In the genomic region with DNA sequence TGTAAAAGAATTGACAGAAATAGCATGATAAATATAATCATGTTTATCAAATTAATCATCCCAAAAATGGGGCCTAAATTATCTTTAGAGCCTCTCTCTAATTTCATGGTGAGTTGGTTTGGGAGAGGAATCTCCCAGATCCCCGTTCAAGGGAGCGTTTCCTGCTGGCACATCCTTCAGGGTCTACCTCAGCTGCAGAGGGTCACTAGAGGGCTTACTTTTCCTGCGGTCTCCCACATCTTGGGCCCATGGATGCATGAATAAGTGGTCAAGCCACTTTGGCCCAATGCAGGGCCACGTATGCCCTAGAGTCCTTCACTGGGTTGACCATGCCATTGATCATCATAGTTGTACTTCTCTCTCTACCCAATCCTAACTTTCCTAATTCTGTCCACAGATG, we compare ENCODE assay signal across 17 cellular contexts.
DNase-seq lines count a peak whose midpoint lies in the region; ATAC-seq and TF ChIP-seq lines count a peak whose summit lies in the region.
"Had no signal": no experiment of that assay in that cellular context is flagged by ENCODE, and none has a peak within 500 bp of the region (broad histone marks: within the 10 kb centered on the region; RNA-seq: fewer than 3 reads in every experiment).

No MANE protein-coding gene starts in this region.

- peaks cover 23% of the 10 kb centered on the region; the same call in 2 of the 3 replicates for H3K9me3 Mint-ChIP-seq in GM23338
- H3K9me3 Mint-ChIP-seq in endodermal cell = peaks cover 9% of the 10 kb centered on the region

- H4K20me1 ChIP-seq in GM23338 (replicated peaks; ENCODE audit: insufficient read depth) = no peaks in the 10 kb centered on the region

- H3K27ac ChIP-seq in C4-2B = peak overlapping the region; percentile 37
- H3K27ac ChIP-seq in GM23338 (ENCODE audit: low read depth) = no peak overlapping the region
- H3K27ac ChIP-seq in endodermal cell (ENCODE audit: low read depth, low read length) = no peak overlapping the region

- no peak overlapping the region for H3K27ac Mint-ChIP-seq in GM23338
- H3K27ac Mint-ChIP-seq in endodermal cell = no peak overlapping the region

- DNase-seq in GM23338 (ENCODE audit: low spot score) (peak; percentile 18), endodermal cell (peak; percentile 54), left lobe of liver (ENCODE audit: low spot score) (no peak), dedifferentiated amniotic fluid mesenchymal stem cell (ENCODE audit: extremely low spot score) (no peak), iPS-NIHi11 (ENCODE audit: low spot score) (no peak)
- DNase-seq in activated CD4-positive, alpha-beta T cell treated with anti-CD3 and anti-CD28 coated beads, Interleukin-2, amount 50 U/mL, for 1 hour = no peak
- DNase-seq: Caco-2; CD4-positive, alpha-beta memory T cell; DMS153; KBM-7; NCI-H1092; NCI-H1436; NCI-H187 treated with DMSO at 0.1 percent for 48 hours; NCI-H2107; NCI-H69; Right ventricle myocardium superior had no signal

- H3K27me3 Mint-ChIP-seq in GM23338 (ENCODE audit: insufficient read depth, low read depth, poor library complexity) (peaks cover 19% of the 10 kb centered on the region), endodermal cell (ENCODE audit: insufficient read depth) (no peaks in the 10 kb centered on the region)

- H3K4me1 ChIP-seq in GM23338 (ENCODE audit: insufficient read depth) = no peaks in the 10 kb centered on the region
- H3K4me1 ChIP-seq in endodermal cell (ENCODE audit: control insufficient read depth, insufficient read depth, low read length) = no peaks in the 10 kb centered on the region
- H3K4me1 ChIP-seq: Caco-2 had no signal

- no peaks in the 10 kb centered on the region for H3K27me3 ChIP-seq in GM23338 (ENCODE audit: insufficient read depth)
- H3K27me3 ChIP-seq in endodermal cell (ENCODE audit: control insufficient read depth, insufficient read depth, low read length, poor library complexity, severe bottlenecking) = no peaks in the 10 kb centered on the region

- no peak overlapping the region for H2AFZ ChIP-seq in GM23338

- TF ChIP-seq CTCF in C4-2B (conservative IDR thresholded peaks at IDR 0.05) = no peak
- peak in 1 of 2 experiments; percentile 21; a peak in 1 of 4 replicates for TF ChIP-seq CTCF in GM23338 (conservative IDR thresholded peaks at IDR 0.05; ENCODE audit: low read depth in 2 of 2)
- no peak for TF ChIP-seq CTCF in endodermal cell (conservative IDR thresholded peaks at IDR 0.05)

- no peaks in the 10 kb centered on the region for H3K9me2 ChIP-seq in GM23338 (ENCODE audit: insufficient read depth)

- H3K4me3 ChIP-seq in GM23338 (no peak overlapping the region), endodermal cell (ENCODE audit: low read length) (no peak overlapping the region)

- H3F3A ChIP-seq in GM23338 (replicated peaks; ENCODE audit: low read depth) = no peaks in the 10 kb centered on the region

- no peaks in the 10 kb centered on the region for H3K79me2 ChIP-seq in GM23338 (replicated peaks; ENCODE audit: insufficient read depth)

- H3K9ac ChIP-seq in endodermal cell (ENCODE audit: extremely low read depth, low read length, poor library complexity, severe bottlenecking) = no peak overlapping the region

- H3K36me3 ChIP-seq in GM23338 (ENCODE audit: insufficient read depth) (no peaks in the 10 kb centered on the region), endodermal cell (ENCODE audit: control insufficient read depth, insufficient read depth, low read length) (no peaks in the 10 kb centered on the region)

- H3K4me1 Mint-ChIP-seq in GM23338 (peaks cover 4% of the 10 kb centered on the region; the same call in 1 of the 3 replicates), endodermal cell (no peaks in the 10 kb centered on the region)

- 87 to 93% methylated on average over 4 of the region's 4 CpGs for WGBS in endodermal cell (ENCODE audit: insufficient coverage in 1 of 2, insufficient read length in 1 of 2), 2 experiments

- H3K36me3 Mint-ChIP-seq in GM23338 (ENCODE audit: low read depth) = peaks cover 20% of the 10 kb centered on the region
- peaks cover 2% of the 10 kb centered on the region for H3K36me3 Mint-ChIP-seq in endodermal cell (ENCODE audit: low read depth)
- H3K36me3 Mint-ChIP-seq: CD4-positive, alpha-beta memory T cell had no signal

- H3K4me3 Mint-ChIP-seq in GM23338 (no peak overlapping the region), endodermal cell (no peak overlapping the region)
- H3K4me3 Mint-ChIP-seq: CD4-positive, alpha-beta memory T cell had no signal

- H3K9me3 ChIP-seq in endodermal cell (ENCODE audit: control insufficient read depth, low read length) = no peaks in the 10 kb centered on the region

- ATAC-seq in GM23338 = peak; percentile 59; the same call in 2 of the 3 replicates
- ATAC-seq in left lobe of liver = peak; percentile 21

- no peak overlapping the region for H3K4me2 ChIP-seq in GM23338

TF ChIP-seq in GM23338, 12 proteins besides CTCF, POLR2A, EP300 and RAD21:
- TF ChIP-seq ETS1 (IDR thresholded peaks at IDR 0.05) = no peak
- no peak for TF ChIP-seq REST (IDR thresholded peaks at IDR 0.05; ENCODE audit: unreplicated experiment)
- TF ChIP-seq EZH2 (IDR thresholded peaks at IDR 0.05; ENCODE audit: low read depth, unreplicated experiment) = no peak
- no peak for TF ChIP-seq STAT1 (IDR thresholded peaks at IDR 0.05; ENCODE audit: unreplicated experiment)
- TF ChIP-seq POLR2AphosphoS5 (IDR thresholded peaks at IDR 0.05; ENCODE audit: low read depth) = no peak
- no peak for TF ChIP-seq ZNF114 (CRISPR knock-in tag; IDR thresholded peaks at IDR 0.05)
- TF ChIP-seq JUNB (IDR thresholded peaks at IDR 0.05; ENCODE audit: unreplicated experiment) = no peak
- no peak for TF ChIP-seq EZH2phosphoT487 (IDR thresholded peaks at IDR 0.05; ENCODE audit: unreplicated experiment)
- TF ChIP-seq CREB1 (CRISPR knock-in tag; IDR thresholded peaks at IDR 0.05; ENCODE audit: low read depth) = no peak

Comparison
In these comparisons a context has a peak if more than half of its experiments do, and no peak if none do; other contexts are left out.
1. DNase-seq: peak in GM23338 (single experiment) and endodermal cell (single experiment); none in left lobe of liver (single experiment), activated CD4-positive, alpha-beta T cell treated with anti-CD3 and anti-CD28 coated beads, Interleukin-2, amount 50 U/mL, for 1 hour (single experiment), dedifferentiated amniotic fluid mesenchymal stem cell (single experiment) and iPS-NIHi11 (single experiment).